ENCODE assay signal across 13 cellular contexts in genomic region chr15:93223803-93224202, GRCh38.
"Had no signal": no experiment of that assay in that cellular context is flagged by ENCODE, and none has a peak within 500 bp of the region (broad histone marks: within the 10 kb centered on the region; RNA-seq: fewer than 3 reads in every experiment).

No MANE protein-coding gene starts in this region.

- H3K36me3 Mint-ChIP-seq: memory B cell; naive thymus-derived CD8-positive, alpha-beta T cell; stimulated activated naive B cell treated with anti-CD40 and anti-IgM and Interleukin-4, amounts not matched to agents 10 μg/mL and 1 μg/mL and 100 μg/mL, for 72 hours had no signal

- H3K4me3 Mint-ChIP-seq: activated CD8-positive, alpha-beta T cell treated with anti-CD3 and anti-CD28 coated beads for 36 hours; activated naive CD4-positive, alpha-beta T cell treated with anti-CD3 and anti-CD28 coated beads for 36 hours; dendritic cell treated with granulocyte-macrophage colony-stimulating factor and Interleukin-4, amounts not matched to agents 40 ng/mL and 50 ng/mL, for 4 days; memory B cell; naive thymus-derived CD8-positive, alpha-beta T cell; stimulated activated naive B cell treated with anti-CD40 and anti-IgM and Interleukin-4, amounts not matched to agents 10 μg/mL and 1 μg/mL and 100 μg/mL, for 72 hours had no signal

- H3K27me3 Mint-ChIP-seq: memory B cell had no signal

- H3K27ac Mint-ChIP-seq: activated CD8-positive, alpha-beta T cell treated with anti-CD3 and anti-CD28 coated beads for 36 hours; activated naive CD4-positive, alpha-beta T cell treated with anti-CD3 and anti-CD28 coated beads for 36 hours; dendritic cell treated with granulocyte-macrophage colony-stimulating factor and Interleukin-4, amounts not matched to agents 40 ng/mL and 50 ng/mL, for 4 days; memory B cell; naive thymus-derived CD8-positive, alpha-beta T cell; stimulated activated naive B cell treated with anti-CD40 and anti-IgM and Interleukin-4, amounts not matched to agents 10 μg/mL and 1 μg/mL and 100 μg/mL, for 72 hours had no signal

- H3K4me1 Mint-ChIP-seq: memory B cell; naive thymus-derived CD8-positive, alpha-beta T cell; stimulated activated naive B cell treated with anti-CD40 and anti-IgM and Interleukin-4, amounts not matched to agents 10 μg/mL and 1 μg/mL and 100 μg/mL, for 72 hours had no signal

- H3K9me3 Mint-ChIP-seq: activated CD8-positive, alpha-beta T cell treated with anti-CD3 and anti-CD28 coated beads for 36 hours; activated naive CD4-positive, alpha-beta T cell treated with anti-CD3 and anti-CD28 coated beads for 36 hours had no signal

- ATAC-seq: activated CD8-positive, alpha-beta T cell treated with anti-CD3 and anti-CD28 coated beads for 36 hours; foreskin keratinocyte; naive thymus-derived CD8-positive, alpha-beta T cell; stimulated activated naive B cell treated with anti-CD40 and anti-IgM and Interleukin-4, amounts not matched to agents 10 μg/mL and 1 μg/mL and 100 μg/mL, for 72 hours had no signal

- DNase-seq: activated CD4-positive, alpha-beta T cell treated with anti-CD3 and anti-CD28 coated beads for 4 hours; activated CD8-positive, alpha-beta memory T cell treated with anti-CD3 and anti-CD28 coated beads, Interleukin-2, amount 50 U/mL, for 4 hours; activated CD8-positive, alpha-beta T cell treated with anti-CD3 and anti-CD28 coated beads for 36 hours; activated naive CD4-positive, alpha-beta T cell treated with anti-CD3 and anti-CD28 coated beads for 36 hours; cerebellar nuclear complex; effector memory CD4-positive, alpha-beta T cell; foreskin keratinocyte; left ventricle myocardium inferior; naive thymus-derived CD8-positive, alpha-beta T cell; stimulated activated naive B cell treated with anti-CD40 and anti-IgM and Interleukin-4, amounts not matched to agents 10 μg/mL and 1 μg/mL and 100 μg/mL, for 72 hours; substantia nigra had no signal
